Comparison of ENCODE assay signal across 8 cellular contexts in genomic region chr11:77127674-77127968, GRCh38. TPM values are rescaled to one million over a fixed set of nuclear protein-coding genes. Genes with fewer than 3 reads are reported as not detected.
DNase-seq lines count a peak whose midpoint lies in the region; ATAC-seq and TF ChIP-seq lines count a peak whose summit lies in the region.

No MANE protein-coding gene starts in this region.

- intact Hi-C loops in CD4-positive, alpha-beta T cell (cut with DNase I, micrococcal nuclease): loop anchor here (1.0 to 2.0 kb wide), 3 partner anchors 61 to 491 kb away; no protein-coding TSS in a partner anchor
- intact Hi-C loops in esophagus muscularis mucosa (cut with DNase I): loop anchor here (5.0 kb wide), 1 partner anchor 420 kb away; no protein-coding TSS in a partner anchor
- intact Hi-C loops in activated T-helper 2 cell treated with anti-CD3 and anti-CD28 coated beads, Interferon-gamma antibody, Interleukin-2, Interleukin-4, amounts not matched to agents 10 μg/mL and 5 μg/mL and 100 μg/mL, durations not matched to agents 14 hours and 24 hours and 36 hours (cut with micrococcal nuclease): loop anchor here (1.0 kb wide), 2 partner anchors 61 to 421 kb away; no protein-coding TSS in a partner anchor

- no peaks in the 10 kb centered on the region for H3K27me3 Mint-ChIP-seq in CD4-positive, alpha-beta T cell
- H3K27me3 Mint-ChIP-seq in activated T-helper 2 cell treated with anti-CD3 and anti-CD28 coated beads, Interferon-gamma antibody, Interleukin-2, Interleukin-4, amounts not matched to agents 10 μg/mL and 5 μg/mL and 100 μg/mL, durations not matched to agents 14 hours and 24 hours and 36 hours (ENCODE audit: low read depth): peaks cover 5% of the 10 kb centered on the region

- no peaks in the 10 kb centered on the region for H3K9me3 Mint-ChIP-seq in CD4-positive, alpha-beta T cell
- no peaks in the 10 kb centered on the region for H3K9me3 Mint-ChIP-seq in activated T-helper 2 cell treated with anti-CD3 and anti-CD28 coated beads, Interferon-gamma antibody, Interleukin-2, Interleukin-4, amounts not matched to agents 10 μg/mL and 5 μg/mL and 100 μg/mL, durations not matched to agents 14 hours and 24 hours and 36 hours

- H4K20me1 ChIP-seq in osteoblast (ENCODE audit: insufficient read depth, low read length): no peaks in the 10 kb centered on the region

- peak overlapping the region; percentile 74 for H3K4me3 Mint-ChIP-seq in CD4-positive, alpha-beta T cell
- no peak overlapping the region for H3K4me3 Mint-ChIP-seq in activated T-helper 2 cell treated with anti-CD3 and anti-CD28 coated beads, Interferon-gamma antibody, Interleukin-2, Interleukin-4, amounts not matched to agents 10 μg/mL and 5 μg/mL and 100 μg/mL, durations not matched to agents 14 hours and 24 hours and 36 hours (ENCODE audit: low read depth)

- no peak for TF ChIP-seq CTCF in CD4-positive, alpha-beta T cell (IDR thresholded peaks at IDR 0.05)
- TF ChIP-seq CTCF in esophagus muscularis mucosa (IDR thresholded peaks at IDR 0.05) (no peak), osteoblast (IDR thresholded peaks at IDR 0.05; ENCODE audit: extremely low read depth, low read depth, low read length) (no peak)

- peaks cover 12% of the 10 kb centered on the region for H3K4me1 Mint-ChIP-seq in CD4-positive, alpha-beta T cell (ENCODE audit: low read depth)
- no peaks in the 10 kb centered on the region for H3K4me1 Mint-ChIP-seq in activated T-helper 2 cell treated with anti-CD3 and anti-CD28 coated beads, Interferon-gamma antibody, Interleukin-2, Interleukin-4, amounts not matched to agents 10 μg/mL and 5 μg/mL and 100 μg/mL, durations not matched to agents 14 hours and 24 hours and 36 hours (ENCODE audit: low read depth)

- peaks cover 3% of the 10 kb centered on the region for H3K27me3 ChIP-seq in CD4-positive, alpha-beta T cell (ENCODE audit: control insufficient read depth, insufficient read depth, low read length)
- peaks cover 0 to 21% (median 0%) of the 10 kb centered on the region in 4 donors for H3K27me3 ChIP-seq in esophagus muscularis mucosa
- H3K27me3 ChIP-seq in osteoblast (ENCODE audit: insufficient read depth, low read length): no peaks in the 10 kb centered on the region

- H3K36me3 Mint-ChIP-seq in CD4-positive, alpha-beta T cell (ENCODE audit: low read depth): no peaks in the 10 kb centered on the region
- H3K36me3 Mint-ChIP-seq in activated T-helper 2 cell treated with anti-CD3 and anti-CD28 coated beads, Interferon-gamma antibody, Interleukin-2, Interleukin-4, amounts not matched to agents 10 μg/mL and 5 μg/mL and 100 μg/mL, durations not matched to agents 14 hours and 24 hours and 36 hours (ENCODE audit: low read depth): no peaks in the 10 kb centered on the region

- DNase-seq in CD4-positive, alpha-beta T cell: no peak
- DNase-seq in NCI-H748 treated with DMSO at 0.1 percent for 48 hours (lab: John Stamatoyannopoulos, UW) (peak; percentile 3), esophagus muscularis mucosa (ENCODE audit: extremely low spot score) (no peak), osteoblast (ENCODE audit: insufficient read length, low spot score, missing footprints) (no peak), NOMO-1 (lab: John Stamatoyannopoulos, UW; ENCODE audit: unreplicated experiment in 2 of 2) (no peak)
- no peak for DNase-seq in activated T-helper 2 cell treated with anti-CD3 and anti-CD28 coated beads, Interferon-gamma antibody, Interleukin-2, Interleukin-4, amounts not matched to agents 10 μg/mL and 5 μg/mL and 100 μg/mL, durations not matched to agents 14 hours and 24 hours and 36 hours (ENCODE audit: low spot score)

- H3K4me1 ChIP-seq in esophagus muscularis mucosa: peaks cover 14 to 38% (median 36%) of the 10 kb centered on the region in 4 donors
- peaks cover 11% of the 10 kb centered on the region for H3K4me1 ChIP-seq in osteoblast (ENCODE audit: insufficient read depth, low read length)

- H3K27ac ChIP-seq in CD4-positive, alpha-beta T cell (ENCODE audit: low read depth, low read length): no peak overlapping the region
- no peak overlapping the region for H3K27ac ChIP-seq in esophagus muscularis mucosa (replicated peaks in 1 of 4)
- H3K27ac ChIP-seq in osteoblast (ENCODE audit: low read depth, low read length): no peak overlapping the region

- TF ChIP-seq POLR2A in esophagus muscularis mucosa (IDR thresholded peaks at IDR 0.05; ENCODE audit: low read depth): no peak

- no peak for TF ChIP-seq EP300 in esophagus muscularis mucosa (IDR thresholded peaks at IDR 0.05)

- no peak overlapping the region for H3K27ac Mint-ChIP-seq in CD4-positive, alpha-beta T cell
- no peak overlapping the region for H3K27ac Mint-ChIP-seq in activated T-helper 2 cell treated with anti-CD3 and anti-CD28 coated beads, Interferon-gamma antibody, Interleukin-2, Interleukin-4, amounts not matched to agents 10 μg/mL and 5 μg/mL and 100 μg/mL, durations not matched to agents 14 hours and 24 hours and 36 hours

- H3K4me2 ChIP-seq in osteoblast (ENCODE audit: insufficient read depth, low read length): peak overlapping the region; percentile 90

- CTCF ChIA-PET in CD4-positive, alpha-beta T cell (lab: Charles Lee): interaction anchor here (0.7 to 2.4 kb wide), 8 partner anchors 15 to 491 kb away, joined by 3 to 23 read pairs (median 4); no protein-coding TSS in a partner anchor

- WGBS in esophagus muscularis mucosa: 13% methylated on average over 5 of the region's 6 CpGs

- no peaks in the 10 kb centered on the region for H3K79me2 ChIP-seq in osteoblast (ENCODE audit: insufficient read depth, low read length)

- POLR2A ChIA-PET in CD4-positive, alpha-beta T cell (lab: Charles Lee): no interaction called here

- H3K9me3 ChIP-seq in CD4-positive, alpha-beta T cell (ENCODE audit: control insufficient read depth, low read length): no peaks in the 10 kb centered on the region
- H3K9me3 ChIP-seq in esophagus muscularis mucosa (no peaks in the 10 kb centered on the region), osteoblast (ENCODE audit: low read depth, low read length) (no peaks in the 10 kb centered on the region)

- ATAC-seq in CD4-positive, alpha-beta T cell (ENCODE audit: poor library complexity): no peak
- ATAC-seq in GM21717 (IDR thresholded peaks at IDR 0.05; ENCODE audit: unreplicated experiment) (no peak), GM21825 (IDR thresholded peaks at IDR 0.05; ENCODE audit: unreplicated experiment) (no peak)

- H3K4me3 ChIP-seq in esophagus muscularis mucosa: peak overlapping the region; percentile 45 to 58 (median 52)
- H3K4me3 ChIP-seq in osteoblast (ENCODE audit: insufficient read depth, low read length): peak overlapping the region; percentile 69

- peak overlapping the region; percentile 27 for H2AFZ ChIP-seq in osteoblast (ENCODE audit: low read length)

- peaks cover 0 to 17% (median 0%) of the 10 kb centered on the region in 4 donors for H3K36me3 ChIP-seq in esophagus muscularis mucosa
- H3K36me3 ChIP-seq in osteoblast (ENCODE audit: insufficient read depth, low read length): peaks cover 3% of the 10 kb centered on the region

RNA-seq across cellular contexts. Expression of gene MYO7A, which starts 0.4 kb away (rescaled TPM):
- under 1 TPM; 0.61 to 0.63 TPM for total RNA-seq in CD4-positive, alpha-beta T cell
- total RNA-seq in esophagus muscularis mucosa (1 to 10 TPM; 4.8 to 9.1 (median 6.4) TPM), osteoblast (under 0.01 TPM in 2 replicates)
- total RNA-seq in activated T-helper 2 cell treated with anti-CD3 and anti-CD28 coated beads, Interferon-gamma antibody, Interleukin-2, Interleukin-4, amounts not matched to agents 10 μg/mL and 5 μg/mL and 100 μg/mL, durations not matched to agents 14 hours and 24 hours and 36 hours: 0.23 and 0.30 TPM in 2 replicates

RNA-seq across cellular contexts. Expression of gene OMP, which starts 25.0 kb away (rescaled TPM):
- total RNA-seq in CD4-positive, alpha-beta T cell: not detected
- not detected for total RNA-seq in esophagus muscularis mucosa
- 0.88 TPM in 1 of 2 replicates, not detected in the other for total RNA-seq in osteoblast
- not detected in 2 replicates for total RNA-seq in activated T-helper 2 cell treated with anti-CD3 and anti-CD28 coated beads, Interferon-gamma antibody, Interleukin-2, Interleukin-4, amounts not matched to agents 10 μg/mL and 5 μg/mL and 100 μg/mL, durations not matched to agents 14 hours and 24 hours and 36 hours
